In the genomic region with DNA sequence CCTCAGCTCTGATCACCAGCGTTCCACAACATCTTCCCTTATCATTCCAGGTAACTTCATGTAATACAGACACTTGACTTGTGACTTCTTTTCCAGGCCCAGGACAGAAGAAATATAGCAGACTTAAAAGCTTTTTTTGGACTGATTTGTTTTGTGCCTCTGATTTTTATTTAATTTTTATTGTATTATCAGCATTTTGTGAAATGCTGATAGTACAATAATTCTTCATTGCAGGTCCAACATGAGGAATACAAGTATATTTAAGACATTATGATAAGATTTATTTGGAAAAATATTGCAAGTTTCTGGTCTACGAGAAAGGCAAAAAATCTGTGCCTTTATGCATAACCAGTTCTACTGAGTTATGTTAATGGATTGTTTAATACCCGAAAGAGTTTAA, we compare ENCODE assay signal across 3 cellular contexts.
TF ChIP-seq lines count a peak whose summit lies in the region.

No MANE protein-coding gene starts in this region.

TF ChIP-seq in HepG2, 621 proteins besides CTCF, POLR2A, EP300 and RAD21:
- TF ChIP-seq MAFF (IDR thresholded peaks at IDR 0.05; ENCODE audit: low read depth, low read length) (peak; percentile 88), MAFK (conservative IDR thresholded peaks at IDR 0.05 in 1 of 2, IDR thresholded peaks at IDR 0.05 in 1 of 2; ENCODE audit: low read length in 2 of 2) (peak; percentile 84 to 91)
- TF ChIP-seq, protein P1, sequence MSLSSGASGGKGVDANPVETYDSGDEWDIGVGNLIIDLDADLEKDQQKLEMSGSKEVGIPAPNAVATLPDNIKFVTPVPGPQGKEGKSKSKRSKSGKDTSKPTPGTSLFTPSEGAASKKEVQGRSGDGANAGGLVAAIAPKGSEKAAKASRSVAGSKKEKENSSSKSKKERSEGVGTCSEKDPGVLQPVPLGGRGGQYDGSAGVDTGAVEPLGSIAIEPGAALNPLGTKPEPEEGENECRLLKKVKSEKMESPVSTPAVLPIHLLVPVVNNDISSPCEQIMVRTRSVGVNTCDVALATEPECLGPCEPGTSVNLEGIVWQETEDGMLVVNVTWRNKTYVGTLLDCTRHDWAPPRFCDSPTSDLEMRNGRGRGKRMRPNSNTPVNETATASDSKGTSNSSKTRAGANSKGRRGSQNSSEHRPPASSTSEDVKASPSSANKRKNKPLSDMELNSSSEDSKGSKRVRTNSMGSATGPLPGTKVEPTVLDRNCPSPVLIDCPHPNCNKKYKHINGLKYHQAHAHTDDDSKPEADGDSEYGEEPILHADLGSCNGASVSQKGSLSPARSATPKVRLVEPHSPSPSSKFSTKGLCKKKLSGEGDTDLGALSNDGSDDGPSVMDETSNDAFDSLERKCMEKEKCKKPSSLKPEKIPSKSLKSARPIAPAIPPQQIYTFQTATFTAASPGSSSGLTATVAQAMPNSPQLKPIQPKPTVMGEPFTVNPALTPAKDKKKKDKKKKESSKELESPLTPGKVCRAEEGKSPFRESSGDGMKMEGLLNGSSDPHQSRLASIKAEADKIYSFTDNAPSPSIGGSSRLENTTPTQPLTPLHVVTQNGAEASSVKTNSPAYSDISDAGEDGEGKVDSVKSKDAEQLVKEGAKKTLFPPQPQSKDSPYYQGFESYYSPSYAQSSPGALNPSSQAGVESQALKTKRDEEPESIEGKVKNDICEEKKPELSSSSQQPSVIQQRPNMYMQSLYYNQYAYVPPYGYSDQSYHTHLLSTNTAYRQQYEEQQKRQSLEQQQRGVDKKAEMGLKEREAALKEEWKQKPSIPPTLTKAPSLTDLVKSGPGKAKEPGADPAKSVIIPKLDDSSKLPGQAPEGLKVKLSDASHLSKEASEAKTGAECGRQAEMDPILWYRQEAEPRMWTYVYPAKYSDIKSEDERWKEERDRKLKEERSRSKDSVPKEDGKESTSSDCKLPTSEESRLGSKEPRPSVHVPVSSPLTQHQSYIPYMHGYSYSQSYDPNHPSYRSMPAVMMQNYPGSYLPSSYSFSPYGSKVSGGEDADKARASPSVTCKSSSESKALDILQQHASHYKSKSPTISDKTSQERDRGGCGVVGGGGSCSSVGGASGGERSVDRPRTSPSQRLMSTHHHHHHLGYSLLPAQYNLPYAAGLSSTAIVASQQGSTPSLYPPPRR (CRISPR knock-in tag; IDR thresholded peaks at IDR 0.05; ENCODE audit: borderline replicate concordance): no peak

TF ChIP-seq in IMR-90, 13 proteins besides CTCF, POLR2A, EP300 and RAD21:
- TF ChIP-seq MAFK (IDR thresholded peaks at IDR 0.05; ENCODE audit: low read depth, low read length): peak; percentile 70
- no peak for TF ChIP-seq SMC3 (IDR thresholded peaks at IDR 0.05; ENCODE audit: low read depth, low read length)
- TF ChIP-seq MXI1 (IDR thresholded peaks at IDR 0.05; ENCODE audit: borderline replicate concordance, low read depth, low read length): no peak

TF ChIP-seq in H1, 55 proteins besides CTCF, POLR2A, EP300 and RAD21:
- TF ChIP-seq, protein P2, sequence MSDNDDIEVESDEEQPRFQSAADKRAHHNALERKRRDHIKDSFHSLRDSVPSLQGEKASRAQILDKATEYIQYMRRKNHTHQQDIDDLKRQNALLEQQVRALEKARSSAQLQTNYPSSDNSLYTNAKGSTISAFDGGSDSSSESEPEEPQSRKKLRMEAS (IDR thresholded peaks at IDR 0.05): no peak
- no peak for TF ChIP-seq ASH2L (IDR thresholded peaks at IDR 0.05; ENCODE audit: low read length)
- TF ChIP-seq, protein P3, sequence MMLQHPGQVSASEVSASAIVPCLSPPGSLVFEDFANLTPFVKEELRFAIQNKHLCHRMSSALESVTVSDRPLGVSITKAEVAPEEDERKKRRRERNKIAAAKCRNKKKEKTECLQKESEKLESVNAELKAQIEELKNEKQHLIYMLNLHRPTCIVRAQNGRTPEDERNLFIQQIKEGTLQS (IDR thresholded peaks at IDR 0.05; ENCODE audit: insufficient read depth, low read depth, low read length): no peak
- no peak for TF ChIP-seq BCL11A (IDR thresholded peaks at IDR 0.05; ENCODE audit: low read depth in 2 of 2, low read length in 2 of 2)
- no peak for TF ChIP-seq KDM1A (IDR thresholded peaks at IDR 0.05; ENCODE audit: borderline replicate concordance, low read length)
- TF ChIP-seq, protein P4, sequence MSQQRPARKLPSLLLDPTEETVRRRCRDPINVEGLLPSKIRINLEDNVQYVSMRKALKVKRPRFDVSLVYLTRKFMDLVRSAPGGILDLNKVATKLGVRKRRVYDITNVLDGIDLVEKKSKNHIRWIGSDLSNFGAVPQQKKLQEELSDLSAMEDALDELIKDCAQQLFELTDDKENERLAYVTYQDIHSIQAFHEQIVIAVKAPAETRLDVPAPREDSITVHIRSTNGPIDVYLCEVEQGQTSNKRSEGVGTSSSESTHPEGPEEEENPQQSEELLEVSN (IDR thresholded peaks at IDR 0.05): no peak
- no peak for TF ChIP-seq SIN3A (conservative IDR thresholded peaks at IDR 0.05 in 1 of 2, IDR thresholded peaks at IDR 0.05 in 1 of 2; ENCODE audit: low read depth in 1 of 2, low read length in 2 of 2)
